Comparison of ENCODE assay signal across 19 cellular contexts in the genomic region with DNA sequence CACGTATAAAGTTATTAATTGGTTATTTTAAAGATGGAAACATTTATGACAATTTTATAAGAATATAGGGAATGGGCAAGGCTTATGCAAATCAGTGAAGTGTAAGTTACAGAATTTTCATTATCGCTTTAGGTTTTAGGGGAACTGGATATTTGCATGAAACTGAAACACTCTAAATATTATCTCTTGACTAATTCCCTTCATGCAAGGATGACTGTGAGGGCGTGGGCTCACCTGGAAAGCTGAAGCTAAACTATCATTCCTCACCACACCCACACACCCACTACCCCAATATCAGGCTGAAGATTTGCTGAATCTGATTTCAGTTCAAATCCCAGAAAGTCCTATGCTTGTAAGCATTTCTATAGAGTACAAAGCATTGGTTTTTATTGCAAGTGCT.
DNase-seq lines count a peak whose midpoint lies in the region; ATAC-seq, FAIRE-seq and TF ChIP-seq lines count a peak whose summit lies in the region.
"Had no signal": no experiment of that assay in that cellular context is flagged by ENCODE, and none has a peak within 500 bp of the region (broad histone marks: within the 10 kb centered on the region; RNA-seq: fewer than 3 reads in every experiment).

No MANE protein-coding gene starts in this region.

- H3K27ac ChIP-seq in osteoblast (ENCODE audit: low read depth, low read length) (no peak overlapping the region), dorsolateral prefrontal cortex (no peak overlapping the region)
- H3K27ac ChIP-seq: esophagus muscularis mucosa, hepatocyte, left ventricle myocardium inferior, upper lobe of left lung had no signal

- no peak for TF ChIP-seq POLR2A in GM12891 (IDR thresholded peaks at IDR 0.05; ENCODE audit: low read depth, low read length)

- no peaks in the 10 kb centered on the region for H4K20me1 ChIP-seq in osteoblast (ENCODE audit: insufficient read depth, low read length)

- no peak for TF ChIP-seq CTCF in osteoblast (IDR thresholded peaks at IDR 0.05; ENCODE audit: extremely low read depth, low read depth, low read length)
- TF ChIP-seq CTCF in dorsolateral prefrontal cortex (IDR thresholded peaks at IDR 0.05 in 54 of 56, conservative IDR thresholded peaks at IDR 0.05 in 2 of 56; ENCODE audit: low read depth in 1 of 56, partially characterized antibody in 56 of 56): no peak

- no peak overlapping the region for H3K4me3 ChIP-seq in osteoblast (ENCODE audit: insufficient read depth, low read length)
- H3K4me3 ChIP-seq in dorsolateral prefrontal cortex: no peak overlapping the region
- H3K4me3 ChIP-seq: esophagus muscularis mucosa, hepatocyte, left ventricle myocardium inferior, upper lobe of left lung had no signal

- no peaks in the 10 kb centered on the region for H3K9me3 ChIP-seq in osteoblast (ENCODE audit: low read depth, low read length)
- H3K9me3 ChIP-seq: esophagus muscularis mucosa, left ventricle myocardium inferior, upper lobe of left lung had no signal

- no peaks in the 10 kb centered on the region for H3K79me2 ChIP-seq in osteoblast (ENCODE audit: insufficient read depth, low read length)
- H3K79me2 ChIP-seq: hepatocyte had no signal

- intact Hi-C loops in dorsolateral prefrontal cortex (cut with DNase I): no loop called here

- DNase-seq in GM12891 (ENCODE audit: insufficient read length, low spot score) (no peak), NCI-H2227 treated with DMSO at 0.1 percent for 48 hours (lab: John Stamatoyannopoulos, UW) (no peak), ACHN (no peak), osteoblast (ENCODE audit: insufficient read length, low spot score, missing footprints) (no peak), dorsolateral prefrontal cortex (no peak)
- DNase-seq: activated T-cell treated with anti-CD3 and anti-CD28 coated beads, Interleukin-2, amount 50 U/mL, for 4 hours; amniotic stem cell; left ventricle myocardium inferior; naive thymus-derived CD8-positive, alpha-beta T cell; stimulated activated CD4-positive, alpha-beta T cell treated with anti-CD3 and anti-CD28 coated beads, Interleukin-2, amount 100 ng/mL, for 24 hours; upper lobe of left lung had no signal

- H2AFZ ChIP-seq in osteoblast (ENCODE audit: low read length): no peak overlapping the region
- H2AFZ ChIP-seq: hepatocyte had no signal

- FAIRE-seq in GM12891 (lab: Jason Lieb, UNC): peak; percentile 61
- FAIRE-seq: A204.1, colon had no signal

- H3K27me3 ChIP-seq in osteoblast (ENCODE audit: insufficient read depth, low read length) (no peaks in the 10 kb centered on the region), dorsolateral prefrontal cortex (no peaks in the 10 kb centered on the region)
- H3K27me3 ChIP-seq: esophagus muscularis mucosa, hepatocyte, upper lobe of left lung had no signal

- H3K36me3 ChIP-seq in osteoblast (ENCODE audit: insufficient read depth, low read length): no peaks in the 10 kb centered on the region
- H3K36me3 ChIP-seq: esophagus muscularis mucosa, left ventricle myocardium inferior, upper lobe of left lung had no signal

- H3K4me2 ChIP-seq in osteoblast (ENCODE audit: insufficient read depth, low read length): no peak overlapping the region
- H3K4me2 ChIP-seq: hepatocyte had no signal

- H3K4me1 ChIP-seq in osteoblast (ENCODE audit: insufficient read depth, low read length): no peaks in the 10 kb centered on the region
- H3K4me1 ChIP-seq: esophagus muscularis mucosa, upper lobe of left lung had no signal

- in situ Hi-C loops in ACHN (cut with HindIII; ENCODE audit: low pct_ligation_motif_present, low pct_unique_long_range_greater_than_20kb, low sequenced_read_pairs): no loop called here

- ATAC-seq in GM19438 (IDR thresholded peaks at IDR 0.05; ENCODE audit: low read depth, unreplicated experiment) (peak; percentile 49), HG02763 (IDR thresholded peaks at IDR 0.05; ENCODE audit: unreplicated experiment) (peak; percentile 58), HG03432 (IDR thresholded peaks at IDR 0.05; ENCODE audit: unreplicated experiment) (peak; percentile 65)
- ATAC-seq: activated T-cell treated with anti-CD3 and anti-CD28 coated beads, Interleukin-2, amount 50 U/mL, for 4 hours; naive thymus-derived CD8-positive, alpha-beta T cell; WTC11 had no signal

TF ChIP-seq in GM12891, 5 proteins besides CTCF, POLR2A, EP300 and RAD21:
- TF ChIP-seq PAX5 (IDR thresholded peaks at IDR 0.05; ENCODE audit: insufficient read depth, low read length, severe bottlenecking) (no peak), POU2F2 (IDR thresholded peaks at IDR 0.05; ENCODE audit: low read depth, low read length) (peak; percentile 58; the same call in 1 of the 2 replicates), SPI1 (IDR thresholded peaks at IDR 0.05; ENCODE audit: low read depth, low read length) (peak; percentile 64)
